In genomic region chr1:9892563-9893528, GRCh38 we compare ENCODE assay signal across 8 cellular contexts. TPM values are rescaled to one million over a fixed set of nuclear protein-coding genes. Genes with fewer than 3 reads are reported as not detected.
DNase-seq lines count a peak whose midpoint lies in the region; ATAC-seq and TF ChIP-seq lines count a peak whose summit lies in the region.

No MANE protein-coding gene starts in this region.

- ATAC-seq in activated T-helper 17 cell treated with anti-CD3 and anti-CD28 coated beads, Interleukin-2, amount 50 U/mL, for 72 hours (replicated peaks) = no peak
- peak in 1 of 2 donors; percentile 80 for ATAC-seq in upper lobe of left lung (ENCODE audit: low FRiP score in 2 of 2)

- no peak overlapping the region for H3K4me3 Mint-ChIP-seq in activated T-helper 17 cell treated with anti-CD3 and anti-CD28 coated beads, Interleukin-2, amount 50 U/mL, for 72 hours

- H3K4me1 Mint-ChIP-seq in activated T-helper 17 cell treated with anti-CD3 and anti-CD28 coated beads, Interleukin-2, amount 50 U/mL, for 72 hours = peaks cover 6% of the 10 kb centered on the region

- peak in 1 of 4 donors; percentile 17 for TF ChIP-seq POLR2A in upper lobe of left lung (IDR thresholded peaks at IDR 0.05)

- H3K4me3 ChIP-seq in upper lobe of left lung = peak overlapping the region in 1 of 4 donors; percentile 1

- H3K27ac Mint-ChIP-seq in activated T-helper 17 cell treated with anti-CD3 and anti-CD28 coated beads, Interleukin-2, amount 50 U/mL, for 72 hours = peak overlapping the region; percentile 47

- no peaks in the 10 kb centered on the region for H3K36me3 ChIP-seq in upper lobe of left lung

- no peaks in the 10 kb centered on the region for H3K27me3 Mint-ChIP-seq in activated T-helper 17 cell treated with anti-CD3 and anti-CD28 coated beads, Interleukin-2, amount 50 U/mL, for 72 hours

- 39 to 63% methylated on average over 14 of the region's 14 CpGs for WGBS in upper lobe of left lung, 2 donors

- peak overlapping the region; percentile 72 to 84 (median 78) for H3K27ac ChIP-seq in upper lobe of left lung

- no peaks in the 10 kb centered on the region for H3K9me3 ChIP-seq in upper lobe of left lung

- DNase-seq in A172 (ENCODE audit: low spot score) (peak; percentile 69), kidney glomerular epithelial cell (lab: John Stamatoyannopoulos, UW) (peak; percentile 60), upper lobe of left lung (peak in 1 of 2 donors; percentile 62), ecto neural progenitor cell (ENCODE audit: low spot score) (no peak), Ammon's horn (ENCODE audit: low spot score) (no peak)
- no peak for DNase-seq in activated T-cell treated with anti-CD3 and anti-CD28 coated beads, Interleukin-2, amount 50 U/mL, for 1 hour

- no peak for TF ChIP-seq CTCF in upper lobe of left lung (IDR thresholded peaks at IDR 0.05)

- H3K4me1 ChIP-seq in upper lobe of left lung = peaks cover 37 to 59% (median 47%) of the 10 kb centered on the region in 4 donors

- H3K9me3 Mint-ChIP-seq in activated T-helper 17 cell treated with anti-CD3 and anti-CD28 coated beads, Interleukin-2, amount 50 U/mL, for 72 hours = no peaks in the 10 kb centered on the region

- no peak for TF ChIP-seq RAD21 in Ishikawa (IDR thresholded peaks at IDR 0.05; ENCODE audit: low read depth)

- TF ChIP-seq EP300 in Ishikawa (IDR thresholded peaks at IDR 0.05; ENCODE audit: borderline replicate concordance) (no peak), upper lobe of left lung (IDR thresholded peaks at IDR 0.05) (no peak)

- no peaks in the 10 kb centered on the region for H3K36me3 Mint-ChIP-seq in activated T-helper 17 cell treated with anti-CD3 and anti-CD28 coated beads, Interleukin-2, amount 50 U/mL, for 72 hours (ENCODE audit: low read depth)

- H3K27me3 ChIP-seq in upper lobe of left lung = no peaks in the 10 kb centered on the region

TF ChIP-seq in Ishikawa, 13 proteins besides CTCF, POLR2A, EP300 and RAD21:
- TF ChIP-seq TCF12 (IDR thresholded peaks at IDR 0.05; ENCODE audit: low read depth) (no peak), USF1 (IDR thresholded peaks at IDR 0.05) (peak; percentile 82)

RNA-seq across cellular contexts. Expression of gene CTNNBIP1, which starts 17.2 kb away (rescaled TPM):
- 8.0 and 18.0 TPM in 2 replicates for total RNA-seq in A172 (2014; rRNA removed; shearing (Covaris generic))
- 1 to 10 TPM; 5.6 to 9.7 TPM for total RNA-seq in activated T-helper 17 cell treated with anti-CD3 and anti-CD28 coated beads, Interleukin-2, amount 50 U/mL, for 72 hours
- 10 to 100 TPM; 39.8 to 85.8 (median 73.1) TPM for total RNA-seq in upper lobe of left lung

RNA-seq across cellular contexts. Expression of gene LZIC, which starts 50.3 kb away (rescaled TPM):
- 22.1 and 27.5 TPM in 2 replicates for total RNA-seq in A172 (2014; rRNA removed; shearing (Covaris generic))
- 10 to 100 TPM; 17.4 to 28.4 TPM for total RNA-seq in activated T-helper 17 cell treated with anti-CD3 and anti-CD28 coated beads, Interleukin-2, amount 50 U/mL, for 72 hours
- 10 to 100 TPM in 5 of 6 donors, 1 to 10 TPM in 1; 9.4 to 28.7 (median 19.4) TPM for total RNA-seq in upper lobe of left lung

RNA-seq across cellular contexts. Expression of gene NMNAT1, which starts 50.4 kb away (rescaled TPM):
- total RNA-seq in A172 (2014; rRNA removed; shearing (Covaris generic)) = 3.0 and 4.4 TPM in 2 replicates
- 1 to 10 TPM; 5.5 to 8.4 TPM for total RNA-seq in activated T-helper 17 cell treated with anti-CD3 and anti-CD28 coated beads, Interleukin-2, amount 50 U/mL, for 72 hours
- 10 to 100 TPM in 3 of 6 donors, 1 to 10 TPM in 3; 4.6 to 13.6 (median 8.5) TPM for total RNA-seq in upper lobe of left lung

Comparison
In these comparisons a context has a peak if more than half of its experiments do, and no peak if none do; other contexts are left out.
1. DNase-seq: peak in A172 (single experiment) and kidney glomerular epithelial cell (single experiment); none in ecto neural progenitor cell (single experiment), activated T-cell treated with anti-CD3 and anti-CD28 coated beads, Interleukin-2, amount 50 U/mL, for 1 hour (single experiment) and Ammon's horn (single experiment).